In genomic region chr7:104005197-104005596, GRCh38 we compare ENCODE assay signal across 1 cellular context.
TF ChIP-seq lines count a peak whose summit lies in the region.

No MANE protein-coding gene starts in this region.

TF ChIP-seq in SK-N-SH, 30 proteins besides CTCF, POLR2A, EP300 and RAD21 (continued from another document):
- TF ChIP-seq IRF3 (IDR thresholded peaks at IDR 0.05; ENCODE audit: low read depth, low read length) (no peak), FOXJ3 (CRISPR knock-in tag; IDR thresholded peaks at IDR 0.05) (no peak), CHD2 (IDR thresholded peaks at IDR 0.05; ENCODE audit: low read length, partially characterized antibody) (no peak), POLR2AphosphoS5 (IDR thresholded peaks at IDR 0.05; ENCODE audit: low read depth, low read length) (no peak), GATA2 (CRISPR knock-in tag; IDR thresholded peaks at IDR 0.05) (no peak), RXRA (IDR thresholded peaks at IDR 0.05; ENCODE audit: borderline replicate concordance, low read depth) (no peak), TCF12 (IDR thresholded peaks at IDR 0.05) (no peak), MEF2A (IDR thresholded peaks at IDR 0.05; ENCODE audit: borderline replicate concordance, low read depth) (no peak), REST (IDR thresholded peaks at IDR 0.05; ENCODE audit: low read depth, low read length) (no peak), YY1 (IDR thresholded peaks at IDR 0.05; ENCODE audit: low read depth) (no peak), TEAD4 (IDR thresholded peaks at IDR 0.05; ENCODE audit: borderline replicate concordance, insufficient read depth) (no peak), MXI1 (IDR thresholded peaks at IDR 0.05; ENCODE audit: low read depth, low read length) (no peak), USF1 (IDR thresholded peaks at IDR 0.05; ENCODE audit: borderline replicate concordance, low read depth) (no peak), GABPA (IDR thresholded peaks at IDR 0.05; ENCODE audit: low read depth) (no peak)
- TF ChIP-seq, protein P1, sequence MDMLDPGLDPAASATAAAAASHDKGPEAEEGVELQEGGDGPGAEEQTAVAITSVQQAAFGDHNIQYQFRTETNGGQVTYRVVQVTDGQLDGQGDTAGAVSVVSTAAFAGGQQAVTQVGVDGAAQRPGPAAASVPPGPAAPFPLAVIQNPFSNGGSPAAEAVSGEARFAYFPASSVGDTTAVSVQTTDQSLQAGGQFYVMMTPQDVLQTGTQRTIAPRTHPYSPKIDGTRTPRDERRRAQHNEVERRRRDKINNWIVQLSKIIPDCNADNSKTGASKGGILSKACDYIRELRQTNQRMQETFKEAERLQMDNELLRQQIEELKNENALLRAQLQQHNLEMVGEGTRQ (IDR thresholded peaks at IDR 0.05; ENCODE audit: borderline replicate concordance, low read depth, low read length) = no peak
